In genomic region chr12:2646341-2646740, GRCh38 we compare ENCODE assay signal across 20 cellular contexts.
DNase-seq lines count a peak whose midpoint lies in the region; ATAC-seq and TF ChIP-seq lines count a peak whose summit lies in the region.
"Had no signal": no experiment of that assay in that cellular context is flagged by ENCODE, and none has a peak within 500 bp of the region (broad histone marks: within the 10 kb centered on the region; RNA-seq: fewer than 3 reads in every experiment).

No MANE protein-coding gene starts in this region.

- ATAC-seq in WTC11: no peak
- ATAC-seq: A549, GM23338, Panc1 had no signal

- H3K4me1 Mint-ChIP-seq in WTC11: peaks cover 11% of the 10 kb centered on the region

- H3K27ac Mint-ChIP-seq in WTC11: no peak overlapping the region
- H3K27ac Mint-ChIP-seq: GM23338, H9 had no signal

- H3K9ac ChIP-seq in BLaER1 treated with 17β-estradiol and CSF1 and Interleukin-3, amounts not matched to agents 10 nM and 100 nM: no peak overlapping the region

- no peaks in the 10 kb centered on the region for H3K9me3 ChIP-seq in BLaER1 treated with 17β-estradiol and CSF1 and Interleukin-3, amounts not matched to agents 10 nM and 100 nM (replicated peaks in 1 of 11)
- H3K9me3 ChIP-seq: A549 had no signal

- no peaks in the 10 kb centered on the region for H3K27me3 Mint-ChIP-seq in WTC11 (ENCODE audit: low read depth)

- no peak overlapping the region for H3K4me3 ChIP-seq in BLaER1 treated with 17β-estradiol and CSF1 and Interleukin-3, amounts not matched to agents 10 nM and 100 nM
- H3K4me3 ChIP-seq: A549, GM23338, SK-N-MC had no signal

- H4K20me1 ChIP-seq in BLaER1 treated with 17β-estradiol and CSF1 and Interleukin-3, amounts not matched to agents 10 nM and 100 nM: peaks cover 0 to 2% (median 0%) of the 10 kb centered on the region in 11 experiments; a peak in 1 of 22 replicates

- H3K27ac ChIP-seq in BLaER1 treated with 17β-estradiol and CSF1 and Interleukin-3, amounts not matched to agents 10 nM and 100 nM: no peak overlapping the region
- peak overlapping the region; percentile 40 for H3K27ac ChIP-seq in temporal lobe (ENCODE audit: low read depth, low read length)
- H3K27ac ChIP-seq: A549, RWPE1, SK-N-MC had no signal

- no peaks in the 10 kb centered on the region for H3K9me3 Mint-ChIP-seq in WTC11
- H3K9me3 Mint-ChIP-seq: GM23338, H9 had no signal

- no peaks in the 10 kb centered on the region for H3K36me3 ChIP-seq in BLaER1 treated with 17β-estradiol and CSF1 and Interleukin-3, amounts not matched to agents 10 nM and 100 nM

- CTCF ChIA-PET in WTC11 (lab: Charles Lee): interaction anchor here (1.2 kb wide), 1 partner anchor 108 kb away, joined by 3 read pairs; no protein-coding TSS in a partner anchor

- POLR2A ChIA-PET in WTC11 (lab: Charles Lee): no interaction called here

- H3K4me2 ChIP-seq in BLaER1 treated with 17β-estradiol and CSF1 and Interleukin-3, amounts not matched to agents 10 nM and 100 nM: peak overlapping the region in 7 of 11 experiments; percentile 23 to 79 (median 73); a peak in 9 of 22 replicates
- H3K4me2 ChIP-seq: A549, GM23338 had no signal

- TF ChIP-seq CTCF in WTC11 (IDR thresholded peaks at IDR 0.05): no peak

- H3K4me3 Mint-ChIP-seq in WTC11: no peak overlapping the region
- H3K4me3 Mint-ChIP-seq: GM23338, H9 had no signal

- DNase-seq in WTC11 (ENCODE audit: low spot score): peak; percentile 2
- DNase-seq in islet precursor cell: peak; percentile 42
- DNase-seq in stimulated activated CD8-positive, alpha-beta memory T cell treated with anti-CD3 and anti-CD28 coated beads, Interleukin-4, amount 100 ng/mL, for 48 hours: no peak
- no peak for DNase-seq in AML-193 (lab: John Stamatoyannopoulos, UW)
- DNase-seq in NCI-H345 (lab: John Stamatoyannopoulos, UW): no peak
- DNase-seq: DMS153, H9, NCI-H1048, NCI-H1417, NCI-H1694, NCI-H2029 treated with DMSO at 0.1 percent for 48 hours, NCI-H69, SIG-M5 had no signal

- peaks cover 0 to 10% (median 0%) of the 10 kb centered on the region in 11 experiments; a peak in 4 of 22 replicates for H3K27me3 ChIP-seq in BLaER1 treated with 17β-estradiol and CSF1 and Interleukin-3, amounts not matched to agents 10 nM and 100 nM

- peaks cover 24 to 61% (median 44%) of the 10 kb centered on the region in 10 experiments for H3K4me1 ChIP-seq in BLaER1 treated with 17β-estradiol and CSF1 and Interleukin-3, amounts not matched to agents 10 nM and 100 nM

- no peaks in the 10 kb centered on the region for H3K36me3 Mint-ChIP-seq in WTC11

TF ChIP-seq in WTC11, 78 proteins besides CTCF, POLR2A, EP300 and RAD21:
- TF ChIP-seq ZNF532 (CRISPR knock-in tag; IDR thresholded peaks at IDR 0.05; ENCODE audit: borderline replicate concordance): no peak

Comparison
In these comparisons a context has a peak if more than half of its experiments do, and no peak if none do; other contexts are left out.
1. DNase-seq: peak in WTC11 (single experiment) and islet precursor cell (single experiment); none in stimulated activated CD8-positive, alpha-beta memory T cell treated with anti-CD3 and anti-CD28 coated beads, Interleukin-4, amount 100 ng/mL, for 48 hours (single experiment), AML-193 (0 of 2) and NCI-H345 (single experiment).